ENCODE assay signal across 1 cellular context in the genomic region with DNA sequence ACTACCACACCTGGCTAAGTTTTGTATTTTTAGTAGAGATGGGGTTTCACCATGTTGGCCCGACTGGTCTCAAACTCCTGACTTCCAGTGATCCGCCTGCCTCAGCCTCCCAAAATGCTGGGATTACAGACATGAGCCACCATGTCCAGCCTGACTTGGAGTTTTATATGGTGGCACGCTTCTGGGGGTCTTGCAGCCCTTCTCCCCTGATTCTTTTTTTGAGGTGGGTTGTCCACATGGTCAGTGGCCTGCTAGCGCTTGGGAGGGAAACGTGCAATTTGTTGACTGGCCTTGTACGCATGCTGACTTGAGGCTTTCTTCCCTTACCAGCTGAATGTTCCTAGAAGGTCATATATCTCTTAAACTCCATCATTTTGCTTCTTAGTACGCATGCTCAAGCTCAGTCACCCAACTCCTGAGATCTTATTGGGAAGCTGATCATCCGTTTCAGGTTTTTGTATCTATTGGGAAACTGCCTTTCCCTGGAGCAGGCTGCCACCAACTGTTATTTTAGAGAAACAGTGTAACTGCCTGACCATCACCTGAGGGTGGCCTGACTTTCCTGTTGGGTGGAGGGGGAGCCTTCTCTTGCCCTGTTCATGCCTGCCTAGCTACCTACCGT.
TF ChIP-seq lines count a peak whose summit lies in the region.

No MANE protein-coding gene starts in this region.

TF ChIP-seq in HepG2, 621 proteins besides CTCF, POLR2A, EP300 and RAD21 (continued from another document and continues in another):
- TF ChIP-seq, protein P1, sequence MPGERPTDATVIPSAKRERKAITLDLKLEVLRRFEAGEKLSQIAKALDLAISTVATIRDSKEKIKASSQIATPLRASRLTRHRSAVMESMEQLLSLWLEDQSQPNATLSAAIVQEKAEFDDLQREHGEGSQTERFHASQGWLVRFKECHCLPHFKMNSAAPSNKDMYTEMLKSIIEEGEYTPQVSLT (CRISPR knock-in tag; IDR thresholded peaks at IDR 0.05; ENCODE audit: borderline replicate concordance, low read depth), result no peak
- TF ChIP-seq RBM39 (IDR thresholded peaks at IDR 0.05; ENCODE audit: low read depth, low read length, poor library complexity, severe bottlenecking) (no peak), KAT2B (IDR thresholded peaks at IDR 0.05; ENCODE audit: borderline replicate concordance, low read depth, low read length) (no peak), JUN (CRISPR knock-in tag; IDR thresholded peaks at IDR 0.05) (no peak), ZNF550 (CRISPR knock-in tag; IDR thresholded peaks at IDR 0.05; ENCODE audit: borderline replicate concordance) (no peak), ZNF33B (CRISPR knock-in tag; IDR thresholded peaks at IDR 0.05) (no peak), SP2 (CRISPR knock-in tag; IDR thresholded peaks at IDR 0.05) (no peak), GFI1 (CRISPR knock-in tag; IDR thresholded peaks at IDR 0.05; ENCODE audit: borderline replicate concordance) (no peak), ZSCAN25 (CRISPR knock-in tag; IDR thresholded peaks at IDR 0.05) (no peak), ZNF616 (CRISPR knock-in tag; IDR thresholded peaks at IDR 0.05; ENCODE audit: low read depth) (no peak), NCOA1 (CRISPR knock-in tag; IDR thresholded peaks at IDR 0.05) (peak; percentile 22; the same call in 1 of the 2 replicates), ONECUT2 (CRISPR knock-in tag; IDR thresholded peaks at IDR 0.05) (no peak), KAT7 (CRISPR knock-in tag; IDR thresholded peaks at IDR 0.05; ENCODE audit: borderline replicate concordance) (peak; percentile 20; the same call in 1 of the 2 replicates), ZNF484 (CRISPR knock-in tag; IDR thresholded peaks at IDR 0.05; ENCODE audit: borderline replicate concordance, low read depth) (no peak), SNAPC2 (CRISPR knock-in tag; IDR thresholded peaks at IDR 0.05) (no peak), ARNTL (CRISPR knock-in tag; IDR thresholded peaks at IDR 0.05) (no peak), ZNF644 (CRISPR knock-in tag; IDR thresholded peaks at IDR 0.05; ENCODE audit: low read depth) (no peak), ZBTB38 (CRISPR knock-in tag; IDR thresholded peaks at IDR 0.05) (peak; percentile 88; the same call in 1 of the 2 replicates), CBX5 (CRISPR knock-in tag; IDR thresholded peaks at IDR 0.05; ENCODE audit: borderline replicate concordance) (no peak), ZNF552 (CRISPR knock-in tag; IDR thresholded peaks at IDR 0.05; ENCODE audit: borderline replicate concordance) (no peak), ETV6 (CRISPR knock-in tag; conservative IDR thresholded peaks at IDR 0.05) (peak; percentile 61; the same call in 1 of the 2 replicates), TBX3 (IDR thresholded peaks at IDR 0.05; ENCODE audit: borderline replicate concordance) (no peak), HNRNPK (IDR thresholded peaks at IDR 0.05; ENCODE audit: low read depth, low read length, poor library complexity, severe bottlenecking) (no peak), ZBTB7A (CRISPR knock-in tag; IDR thresholded peaks at IDR 0.05) (no peak), ZNF326 (CRISPR knock-in tag; IDR thresholded peaks at IDR 0.05; ENCODE audit: borderline replicate concordance) (no peak), PAF1 (CRISPR knock-in tag; IDR thresholded peaks at IDR 0.05) (no peak), ZNF772 (CRISPR knock-in tag; IDR thresholded peaks at IDR 0.05) (0 out of 2 replicates have a peak, but pooled peaks have one; percentile 49), ELF3 (CRISPR knock-in tag; IDR thresholded peaks at IDR 0.05) (0 out of 2 replicates have a peak, but pooled peaks have one; percentile 37), JUNB (CRISPR knock-in tag; IDR thresholded peaks at IDR 0.05; ENCODE audit: borderline replicate concordance) (no peak), ZNF121 (CRISPR knock-in tag; IDR thresholded peaks at IDR 0.05) (no peak), ZNF619 (CRISPR knock-in tag; IDR thresholded peaks at IDR 0.05) (no peak), MXI1 (IDR thresholded peaks at IDR 0.05; ENCODE audit: borderline replicate concordance, low read depth, low read length) (no peak), ZNF354B (CRISPR knock-in tag; IDR thresholded peaks at IDR 0.05) (no peak), CEBPG (CRISPR knock-in tag; IDR thresholded peaks at IDR 0.05) (peak; percentile 54), CBX1 (IDR thresholded peaks at IDR 0.05; ENCODE audit: low read depth) (no peak), FOXJ3 (CRISPR knock-in tag; IDR thresholded peaks at IDR 0.05; ENCODE audit: borderline replicate concordance) (0 out of 2 replicates have a peak, but pooled peaks have one; percentile 15), ZNF432 (CRISPR knock-in tag; IDR thresholded peaks at IDR 0.05; ENCODE audit: borderline replicate concordance) (no peak), DNMT3B (CRISPR knock-in tag; conservative IDR thresholded peaks at IDR 0.05) (no peak), ZNF782 (CRISPR knock-in tag; IDR thresholded peaks at IDR 0.05; ENCODE audit: borderline replicate concordance) (no peak), PCBP1 (IDR thresholded peaks at IDR 0.05; ENCODE audit: borderline replicate concordance, low read depth, low read length) (no peak), NR2F6 (IDR thresholded peaks at IDR 0.05) (no peak), NR2F6 (CRISPR knock-in tag; IDR thresholded peaks at IDR 0.05) (peak; percentile 14; the same call in 1 of the 2 replicates), SETDB1 (CRISPR knock-in tag; IDR thresholded peaks at IDR 0.05; ENCODE audit: borderline replicate concordance) (no peak), AKAP8 (CRISPR knock-in tag; IDR thresholded peaks at IDR 0.05) (peak; percentile 39; the same call in 1 of the 2 replicates)
- TF ChIP-seq, protein P2, sequence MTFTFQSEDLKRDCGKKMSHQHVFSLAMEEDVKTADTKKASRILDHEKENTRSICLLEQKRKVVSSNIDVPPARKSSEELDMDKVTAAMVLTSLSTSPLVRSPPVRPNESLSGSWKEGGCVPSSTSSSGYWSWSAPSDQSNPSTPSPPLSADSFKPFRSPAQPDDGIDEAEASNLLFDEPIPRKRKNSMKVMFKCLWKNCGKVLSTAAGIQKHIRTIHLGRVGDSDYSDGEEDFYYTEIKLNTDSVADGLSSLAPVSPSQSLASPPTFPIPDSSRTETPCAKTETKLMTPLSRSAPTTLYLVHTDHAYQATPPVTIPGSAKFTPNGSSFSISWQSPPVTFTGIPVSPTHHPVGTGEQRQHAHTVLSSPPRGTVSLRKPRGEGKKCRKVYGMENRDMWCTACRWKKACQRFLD (CRISPR knock-in tag; IDR thresholded peaks at IDR 0.05; ENCODE audit: borderline replicate concordance), result no peak
- TF ChIP-seq, protein P3, sequence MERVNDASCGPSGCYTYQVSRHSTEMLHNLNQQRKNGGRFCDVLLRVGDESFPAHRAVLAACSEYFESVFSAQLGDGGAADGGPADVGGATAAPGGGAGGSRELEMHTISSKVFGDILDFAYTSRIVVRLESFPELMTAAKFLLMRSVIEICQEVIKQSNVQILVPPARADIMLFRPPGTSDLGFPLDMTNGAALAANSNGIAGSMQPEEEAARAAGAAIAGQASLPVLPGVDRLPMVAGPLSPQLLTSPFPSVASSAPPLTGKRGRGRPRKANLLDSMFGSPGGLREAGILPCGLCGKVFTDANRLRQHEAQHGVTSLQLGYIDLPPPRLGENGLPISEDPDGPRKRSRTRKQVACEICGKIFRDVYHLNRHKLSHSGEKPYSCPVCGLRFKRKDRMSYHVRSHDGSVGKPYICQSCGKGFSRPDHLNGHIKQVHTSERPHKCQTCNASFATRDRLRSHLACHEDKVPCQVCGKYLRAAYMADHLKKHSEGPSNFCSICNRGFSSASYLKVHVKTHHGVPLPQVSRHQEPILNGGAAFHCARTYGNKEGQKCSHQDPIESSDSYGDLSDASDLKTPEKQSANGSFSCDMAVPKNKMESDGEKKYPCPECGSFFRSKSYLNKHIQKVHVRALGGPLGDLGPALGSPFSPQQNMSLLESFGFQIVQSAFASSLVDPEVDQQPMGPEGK (CRISPR knock-in tag; IDR thresholded peaks at IDR 0.05), result no peak
- TF ChIP-seq, protein P4, sequence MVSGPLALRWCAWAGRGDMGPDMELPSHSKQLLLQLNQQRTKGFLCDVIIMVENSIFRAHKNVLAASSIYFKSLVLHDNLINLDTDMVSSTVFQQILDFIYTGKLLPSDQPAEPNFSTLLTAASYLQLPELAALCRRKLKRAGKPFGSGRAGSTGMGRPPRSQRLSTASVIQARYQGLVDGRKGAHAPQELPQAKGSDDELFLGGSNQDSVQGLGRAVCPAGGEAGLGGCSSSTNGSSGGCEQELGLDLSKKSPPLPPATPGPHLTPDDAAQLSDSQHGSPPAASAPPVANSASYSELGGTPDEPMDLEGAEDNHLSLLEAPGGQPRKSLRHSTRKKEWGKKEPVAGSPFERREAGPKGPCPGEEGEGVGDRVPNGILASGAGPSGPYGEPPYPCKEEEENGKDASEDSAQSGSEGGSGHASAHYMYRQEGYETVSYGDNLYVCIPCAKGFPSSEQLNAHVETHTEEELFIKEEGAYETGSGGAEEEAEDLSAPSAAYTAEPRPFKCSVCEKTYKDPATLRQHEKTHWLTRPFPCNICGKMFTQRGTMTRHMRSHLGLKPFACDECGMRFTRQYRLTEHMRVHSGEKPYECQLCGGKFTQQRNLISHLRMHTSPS (CRISPR knock-in tag; IDR thresholded peaks at IDR 0.05; ENCODE audit: low read depth), result no peak
- TF ChIP-seq, protein P5, sequence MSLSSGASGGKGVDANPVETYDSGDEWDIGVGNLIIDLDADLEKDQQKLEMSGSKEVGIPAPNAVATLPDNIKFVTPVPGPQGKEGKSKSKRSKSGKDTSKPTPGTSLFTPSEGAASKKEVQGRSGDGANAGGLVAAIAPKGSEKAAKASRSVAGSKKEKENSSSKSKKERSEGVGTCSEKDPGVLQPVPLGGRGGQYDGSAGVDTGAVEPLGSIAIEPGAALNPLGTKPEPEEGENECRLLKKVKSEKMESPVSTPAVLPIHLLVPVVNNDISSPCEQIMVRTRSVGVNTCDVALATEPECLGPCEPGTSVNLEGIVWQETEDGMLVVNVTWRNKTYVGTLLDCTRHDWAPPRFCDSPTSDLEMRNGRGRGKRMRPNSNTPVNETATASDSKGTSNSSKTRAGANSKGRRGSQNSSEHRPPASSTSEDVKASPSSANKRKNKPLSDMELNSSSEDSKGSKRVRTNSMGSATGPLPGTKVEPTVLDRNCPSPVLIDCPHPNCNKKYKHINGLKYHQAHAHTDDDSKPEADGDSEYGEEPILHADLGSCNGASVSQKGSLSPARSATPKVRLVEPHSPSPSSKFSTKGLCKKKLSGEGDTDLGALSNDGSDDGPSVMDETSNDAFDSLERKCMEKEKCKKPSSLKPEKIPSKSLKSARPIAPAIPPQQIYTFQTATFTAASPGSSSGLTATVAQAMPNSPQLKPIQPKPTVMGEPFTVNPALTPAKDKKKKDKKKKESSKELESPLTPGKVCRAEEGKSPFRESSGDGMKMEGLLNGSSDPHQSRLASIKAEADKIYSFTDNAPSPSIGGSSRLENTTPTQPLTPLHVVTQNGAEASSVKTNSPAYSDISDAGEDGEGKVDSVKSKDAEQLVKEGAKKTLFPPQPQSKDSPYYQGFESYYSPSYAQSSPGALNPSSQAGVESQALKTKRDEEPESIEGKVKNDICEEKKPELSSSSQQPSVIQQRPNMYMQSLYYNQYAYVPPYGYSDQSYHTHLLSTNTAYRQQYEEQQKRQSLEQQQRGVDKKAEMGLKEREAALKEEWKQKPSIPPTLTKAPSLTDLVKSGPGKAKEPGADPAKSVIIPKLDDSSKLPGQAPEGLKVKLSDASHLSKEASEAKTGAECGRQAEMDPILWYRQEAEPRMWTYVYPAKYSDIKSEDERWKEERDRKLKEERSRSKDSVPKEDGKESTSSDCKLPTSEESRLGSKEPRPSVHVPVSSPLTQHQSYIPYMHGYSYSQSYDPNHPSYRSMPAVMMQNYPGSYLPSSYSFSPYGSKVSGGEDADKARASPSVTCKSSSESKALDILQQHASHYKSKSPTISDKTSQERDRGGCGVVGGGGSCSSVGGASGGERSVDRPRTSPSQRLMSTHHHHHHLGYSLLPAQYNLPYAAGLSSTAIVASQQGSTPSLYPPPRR (CRISPR knock-in tag; IDR thresholded peaks at IDR 0.05; ENCODE audit: borderline replicate concordance), result no peak; the same call in 1 of the 2 replicates
- TF ChIP-seq, protein P6, sequence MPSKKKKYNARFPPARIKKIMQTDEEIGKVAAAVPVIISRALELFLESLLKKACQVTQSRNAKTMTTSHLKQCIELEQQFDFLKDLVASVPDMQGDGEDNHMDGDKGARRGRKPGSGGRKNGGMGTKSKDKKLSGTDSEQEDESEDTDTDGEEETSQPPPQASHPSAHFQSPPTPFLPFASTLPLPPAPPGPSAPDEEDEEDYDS (CRISPR knock-in tag; IDR thresholded peaks at IDR 0.05), result no peak
- TF ChIP-seq, protein P7, sequence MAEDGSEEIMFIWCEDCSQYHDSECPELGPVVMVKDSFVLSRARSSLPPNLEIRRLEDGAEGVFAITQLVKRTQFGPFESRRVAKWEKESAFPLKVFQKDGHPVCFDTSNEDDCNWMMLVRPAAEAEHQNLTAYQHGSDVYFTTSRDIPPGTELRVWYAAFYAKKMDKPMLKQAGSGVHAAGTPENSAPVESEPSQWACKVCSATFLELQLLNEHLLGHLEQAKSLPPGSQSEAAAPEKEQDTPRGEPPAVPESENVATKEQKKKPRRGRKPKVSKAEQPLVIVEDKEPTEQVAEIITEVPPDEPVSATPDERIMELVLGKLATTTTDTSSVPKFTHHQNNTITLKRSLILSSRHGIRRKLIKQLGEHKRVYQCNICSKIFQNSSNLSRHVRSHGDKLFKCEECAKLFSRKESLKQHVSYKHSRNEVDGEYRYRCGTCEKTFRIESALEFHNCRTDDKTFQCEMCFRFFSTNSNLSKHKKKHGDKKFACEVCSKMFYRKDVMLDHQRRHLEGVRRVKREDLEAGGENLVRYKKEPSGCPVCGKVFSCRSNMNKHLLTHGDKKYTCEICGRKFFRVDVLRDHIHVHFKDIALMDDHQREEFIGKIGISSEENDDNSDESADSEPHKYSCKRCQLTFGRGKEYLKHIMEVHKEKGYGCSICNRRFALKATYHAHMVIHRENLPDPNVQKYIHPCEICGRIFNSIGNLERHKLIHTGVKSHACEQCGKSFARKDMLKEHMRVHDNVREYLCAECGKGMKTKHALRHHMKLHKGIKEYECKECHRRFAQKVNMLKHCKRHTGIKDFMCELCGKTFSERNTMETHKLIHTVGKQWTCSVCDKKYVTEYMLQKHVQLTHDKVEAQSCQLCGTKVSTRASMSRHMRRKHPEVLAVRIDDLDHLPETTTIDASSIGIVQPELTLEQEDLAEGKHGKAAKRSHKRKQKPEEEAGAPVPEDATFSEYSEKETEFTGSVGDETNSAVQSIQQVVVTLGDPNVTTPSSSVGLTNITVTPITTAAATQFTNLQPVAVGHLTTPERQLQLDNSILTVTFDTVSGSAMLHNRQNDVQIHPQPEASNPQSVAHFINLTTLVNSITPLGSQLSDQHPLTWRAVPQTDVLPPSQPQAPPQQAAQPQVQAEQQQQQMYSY (CRISPR knock-in tag; IDR thresholded peaks at IDR 0.05), result peak; percentile 83; the same call in 1 of the 2 replicates
- TF ChIP-seq, protein P8, sequence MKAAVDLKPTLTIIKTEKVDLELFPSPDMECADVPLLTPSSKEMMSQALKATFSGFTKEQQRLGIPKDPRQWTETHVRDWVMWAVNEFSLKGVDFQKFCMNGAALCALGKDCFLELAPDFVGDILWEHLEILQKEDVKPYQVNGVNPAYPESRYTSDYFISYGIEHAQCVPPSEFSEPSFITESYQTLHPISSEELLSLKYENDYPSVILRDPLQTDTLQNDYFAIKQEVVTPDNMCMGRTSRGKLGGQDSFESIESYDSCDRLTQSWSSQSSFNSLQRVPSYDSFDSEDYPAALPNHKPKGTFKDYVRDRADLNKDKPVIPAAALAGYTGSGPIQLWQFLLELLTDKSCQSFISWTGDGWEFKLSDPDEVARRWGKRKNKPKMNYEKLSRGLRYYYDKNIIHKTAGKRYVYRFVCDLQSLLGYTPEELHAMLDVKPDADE (CRISPR knock-in tag; IDR thresholded peaks at IDR 0.05), result no peak
